Comparison of ENCODE assay signal across 33 cellular contexts in genomic region chr6:158251565-158251964, GRCh38.
"Had no signal": no experiment of that assay in that cellular context is flagged by ENCODE, and none has a peak within 500 bp of the region (broad histone marks: within the 10 kb centered on the region; RNA-seq: fewer than 3 reads in every experiment).

No MANE protein-coding gene starts in this region.

- H3K4me3 Mint-ChIP-seq: activated CD4-positive, alpha-beta memory T cell treated with anti-CD3 and anti-CD28 coated beads, Interleukin-2, amount 10 ng/mL, durations not matched to agents 7 days and 5 days; activated CD8-positive, alpha-beta memory T cell treated with anti-CD3 and anti-CD28 coated beads, Interleukin-2, amount 10 ng/mL, durations not matched to agents 7 days and 5 days; activated naive CD4-positive, alpha-beta T cell treated with anti-CD3 and anti-CD28 coated beads, Interleukin-2, amount 50 U/mL, for 24 hours; activated naive CD8-positive, alpha-beta T cell treated with anti-CD3 and anti-CD28 coated beads, Interleukin-2, amount 10 ng/mL, durations not matched to agents 7 days and 5 days; T-cell; T-helper 17 cell had no signal

- H3K27ac Mint-ChIP-seq: activated CD4-positive, alpha-beta memory T cell treated with anti-CD3 and anti-CD28 coated beads, Interleukin-2, amount 10 ng/mL, durations not matched to agents 7 days and 5 days; activated CD8-positive, alpha-beta memory T cell treated with anti-CD3 and anti-CD28 coated beads, Interleukin-2, amount 10 ng/mL, durations not matched to agents 7 days and 5 days; activated naive CD4-positive, alpha-beta T cell treated with anti-CD3 and anti-CD28 coated beads, Interleukin-2, amount 50 U/mL, for 24 hours; activated naive CD8-positive, alpha-beta T cell treated with anti-CD3 and anti-CD28 coated beads, Interleukin-2, amount 10 ng/mL, durations not matched to agents 7 days and 5 days; activated T-helper 2 cell treated with anti-CD3 and anti-CD28 coated beads, Interferon-gamma antibody, Interleukin-2, Interleukin-4, amounts not matched to agents 10 μg/mL and 5 μg/mL and 100 μg/mL, durations not matched to agents 14 hours and 24 hours and 36 hours; T-cell had no signal

- H3K4me2 ChIP-seq: PC-9 had no signal

- FAIRE-seq: RCC 7860 had no signal

- H3K9me3 ChIP-seq: ascending aorta, MG63 had no signal

- ATAC-seq: activated CD8-positive, alpha-beta memory T cell treated with anti-CD3 and anti-CD28 coated beads, Interleukin-2, amount 10 ng/mL, durations not matched to agents 7 days and 5 days; Right ventricle myocardium inferior; SK-N-SH treated with all-trans-retinoic acid at 6 μM for 48 hours; T-cell; T-helper 17 cell had no signal

- H3K27me3 Mint-ChIP-seq: activated CD4-positive, alpha-beta memory T cell treated with anti-CD3 and anti-CD28 coated beads, Interleukin-2, amount 10 ng/mL, durations not matched to agents 7 days and 5 days; activated CD8-positive, alpha-beta memory T cell treated with anti-CD3 and anti-CD28 coated beads, Interleukin-2, amount 10 ng/mL, durations not matched to agents 7 days and 5 days; activated naive CD4-positive, alpha-beta T cell treated with anti-CD3 and anti-CD28 coated beads, Interleukin-2, amount 50 U/mL, for 24 hours; activated naive CD8-positive, alpha-beta T cell treated with anti-CD3 and anti-CD28 coated beads, Interleukin-2, amount 10 ng/mL, durations not matched to agents 7 days and 5 days; T-cell; T-helper 17 cell had no signal

- H3K27ac ChIP-seq: ascending aorta, PC-9, RWPE1, VCaP had no signal

- DNase-seq: activated CD4-positive, alpha-beta memory T cell treated with anti-CD3 and anti-CD28 coated beads, Interleukin-2, amount 10 ng/mL, durations not matched to agents 7 days and 5 days; activated CD4-positive, alpha-beta T cell treated with anti-CD3 and anti-CD28 coated beads for 1 hour; activated CD4-positive, alpha-beta T cell treated with anti-CD3 and anti-CD28 coated beads for 48 hours; activated CD4-positive, CD25-positive, alpha-beta regulatory T cell; activated CD8-positive, alpha-beta memory T cell treated with anti-CD3 and anti-CD28 coated beads for 24 hours; activated CD8-positive, alpha-beta memory T cell treated with anti-CD3 and anti-CD28 coated beads, Interleukin-2, amount 10 ng/mL, durations not matched to agents 7 days and 5 days; activated CD8-positive, alpha-beta memory T cell treated with anti-CD3 and anti-CD28 coated beads, Interleukin-2, amount 50 U/mL, for 48 hours; activated gamma-delta T cell; activated naive CD4-positive, alpha-beta T cell treated with Interleukin-2 at 50 U/mL for 16 hours; activated naive CD8-positive, alpha-beta T cell treated with anti-CD3 and anti-CD28 coated beads, Interleukin-2, amount 10 ng/mL, durations not matched to agents 7 days and 5 days; activated T-cell treated with anti-CD3 and anti-CD28 coated beads, Interleukin-2, amount 50 U/mL, for 1 hour; amygdala; MG63; MV-4-11; NCI-H1092; NCI-H1436 treated with DMSO at 0.1 percent for 48 hours; NCI-H1694 treated with DMSO at 0.1 percent for 48 hours; NCI-H2029; NCI-H345; NCI-H524 treated with DMSO at 0.1 percent for 48 hours; PC-9; SIG-M5; T-cell; T-helper 17 cell; T-helper 9 cell had no signal

- H3K9me3 Mint-ChIP-seq: activated CD4-positive, alpha-beta memory T cell treated with anti-CD3 and anti-CD28 coated beads, Interleukin-2, amount 10 ng/mL, durations not matched to agents 7 days and 5 days; activated naive CD4-positive, alpha-beta T cell treated with anti-CD3 and anti-CD28 coated beads, Interleukin-2, amount 50 U/mL, for 24 hours; activated naive CD8-positive, alpha-beta T cell treated with anti-CD3 and anti-CD28 coated beads, Interleukin-2, amount 10 ng/mL, durations not matched to agents 7 days and 5 days; activated T-helper 2 cell treated with anti-CD3 and anti-CD28 coated beads, Interferon-gamma antibody, Interleukin-2, Interleukin-4, amounts not matched to agents 10 μg/mL and 5 μg/mL and 100 μg/mL, durations not matched to agents 14 hours and 24 hours and 36 hours; T-cell had no signal

- H3K4me3 ChIP-seq: ascending aorta, MG63, PC-9 had no signal

- H3K27me3 ChIP-seq: ascending aorta, MG63 had no signal

- H3K4me1 ChIP-seq: ascending aorta had no signal

- H2AFZ ChIP-seq: PC-9 had no signal

- H3K36me3 ChIP-seq: ascending aorta, MG63 had no signal
